21 cellular contexts compared by ENCODE assay signal in the genomic region with DNA sequence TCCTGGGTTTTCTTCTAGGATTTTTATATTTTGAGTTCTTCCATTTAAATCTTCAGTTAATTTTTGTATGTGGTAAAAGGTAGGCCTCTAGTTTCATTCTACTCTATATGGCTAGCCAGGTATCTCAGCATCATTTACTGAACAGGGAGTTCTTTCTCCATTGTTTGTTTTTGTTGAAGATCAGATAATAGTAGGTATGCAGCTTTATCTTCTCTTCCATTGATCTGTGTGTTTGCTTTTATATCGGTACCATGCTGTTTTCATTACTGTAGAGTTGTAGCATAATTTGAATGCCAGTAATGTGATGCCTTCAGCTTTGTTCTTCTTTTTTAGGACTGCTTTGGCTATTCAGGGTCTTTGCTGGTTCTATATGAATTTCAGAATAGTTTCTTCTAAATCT.
"Had no signal": no experiment of that assay in that cellular context is flagged by ENCODE, and none has a peak within 500 bp of the region (broad histone marks: within the 10 kb centered on the region; RNA-seq: fewer than 3 reads in every experiment).

No MANE protein-coding gene starts in this region.

- H3K4me3 ChIP-seq: ascending aorta, body of pancreas, coronary artery, MG63, PC-9 had no signal

- H3K9me3 ChIP-seq: ascending aorta, body of pancreas, MG63 had no signal

- H3K9me3 Mint-ChIP-seq: activated CD8-positive, alpha-beta T cell treated with anti-CD3 and anti-CD28 coated beads for 36 hours; T-helper 1 cell treated with Interleukin-12 subunit alpha and Interleukin-12 subunit beta and Interleukin-4 antibody, amounts not matched to agents 30 μg/mL and 1 μg/mL, for 36 hours had no signal

- H3K36me3 ChIP-seq: ascending aorta, MG63 had no signal

- DNase-seq: activated CD4-positive, alpha-beta T cell treated with anti-CD3 and anti-CD28 coated beads for 4 hours; activated CD8-positive, alpha-beta memory T cell treated with anti-CD3 and anti-CD28 coated beads, Interleukin-2, amount 50 U/mL, for 48 hours; activated CD8-positive, alpha-beta T cell treated with anti-CD3 and anti-CD28 coated beads for 36 hours; activated naive CD4-positive, alpha-beta T cell treated with anti-CD3 and anti-CD28 coated beads, Interleukin-2, amount 50 U/mL, for 16 hours; activated T-cell treated with anti-CD3 and anti-CD28 coated beads, Interleukin-2, amount 50 U/mL, for 1 hour; body of pancreas; central memory CD4-positive, alpha-beta T cell; MG63; MV-4-11; NCI-H1092 treated with DMSO at 0.1 percent for 48 hours; NCI-H1417 treated with DMSO at 0.1 percent for 48 hours; NCI-H187; NCI-H2081 treated with DMSO at 0.1 percent for 48 hours; NCI-H526; PC-9; SHP77 treated with DMSO at 0.1 percent for 48 hours had no signal

- H3K4me1 ChIP-seq: ascending aorta had no signal

- H3K27ac Mint-ChIP-seq: activated CD8-positive, alpha-beta T cell treated with anti-CD3 and anti-CD28 coated beads for 36 hours; T-helper 1 cell treated with Interleukin-12 subunit alpha and Interleukin-12 subunit beta and Interleukin-4 antibody, amounts not matched to agents 30 μg/mL and 1 μg/mL, for 36 hours had no signal

- ATAC-seq: activated CD4-positive, CD25-positive, alpha-beta regulatory T cell treated with anti-CD3 and anti-CD28 coated beads, Interleukin-2, amount 50 U/mL, for 24 hours; activated CD8-positive, alpha-beta T cell treated with anti-CD3 and anti-CD28 coated beads for 36 hours; body of pancreas had no signal

- H3K4me3 Mint-ChIP-seq: activated CD8-positive, alpha-beta T cell treated with anti-CD3 and anti-CD28 coated beads for 36 hours; T-helper 1 cell treated with Interleukin-12 subunit alpha and Interleukin-12 subunit beta and Interleukin-4 antibody, amounts not matched to agents 30 μg/mL and 1 μg/mL, for 36 hours had no signal

- H3K27ac ChIP-seq: ascending aorta, body of pancreas, coronary artery, KMS-11, PC-9 had no signal

- H3K27me3 ChIP-seq: ascending aorta, body of pancreas, MG63 had no signal
